Comparison of ENCODE assay signal across 1 cellular context in genomic region chr9:128917151-128917849, GRCh38.
TF ChIP-seq lines count a peak whose summit lies in the region.

No MANE protein-coding gene starts in this region.

TF ChIP-seq in HepG2, 621 proteins besides CTCF, POLR2A, EP300 and RAD21 (continued from another document and continues in another):
- no peak for TF ChIP-seq ATF2 (CRISPR knock-in tag; IDR thresholded peaks at IDR 0.05)
- TF ChIP-seq CBX5 (CRISPR knock-in tag; IDR thresholded peaks at IDR 0.05; ENCODE audit: borderline replicate concordance): 0 out of 2 replicates have a peak, but pooled peaks have one; percentile 18
- TF ChIP-seq ZZZ3 (CRISPR knock-in tag; IDR thresholded peaks at IDR 0.05; ENCODE audit: borderline replicate concordance): no peak
- TF ChIP-seq RFX5 (IDR thresholded peaks at IDR 0.05; ENCODE audit: low read depth, low read length): no peak
- 0 out of 2 replicates have a peak, but pooled peaks have one; percentile 35 for TF ChIP-seq KDM2A (CRISPR knock-in tag; IDR thresholded peaks at IDR 0.05; ENCODE audit: borderline replicate concordance, low read depth)
- TF ChIP-seq IRF2 (CRISPR knock-in tag; IDR thresholded peaks at IDR 0.05): no peak
- TF ChIP-seq PLSCR1 (CRISPR knock-in tag; IDR thresholded peaks at IDR 0.05; ENCODE audit: borderline replicate concordance): no peak
- no peak for TF ChIP-seq DR1 (CRISPR knock-in tag; IDR thresholded peaks at IDR 0.05)
- 0 out of 2 replicates have a peak, but pooled peaks have one; percentile 67 for TF ChIP-seq ZNF354B (CRISPR knock-in tag; IDR thresholded peaks at IDR 0.05)
- TF ChIP-seq ATRX (CRISPR knock-in tag; IDR thresholded peaks at IDR 0.05; ENCODE audit: borderline replicate concordance): no peak
- peak; percentile 77; the same call in 1 of the 2 replicates for TF ChIP-seq REL (CRISPR knock-in tag; conservative IDR thresholded peaks at IDR 0.05)
- peak; percentile 96 for TF ChIP-seq ZNF263 (CRISPR knock-in tag; IDR thresholded peaks at IDR 0.05)
- TF ChIP-seq ZNF501 (CRISPR knock-in tag; IDR thresholded peaks at IDR 0.05): peak; percentile 32
- TF ChIP-seq ZNF891 (CRISPR knock-in tag; IDR thresholded peaks at IDR 0.05): peak; percentile 76; the same call in 1 of the 2 replicates
- TF ChIP-seq, protein P1, sequence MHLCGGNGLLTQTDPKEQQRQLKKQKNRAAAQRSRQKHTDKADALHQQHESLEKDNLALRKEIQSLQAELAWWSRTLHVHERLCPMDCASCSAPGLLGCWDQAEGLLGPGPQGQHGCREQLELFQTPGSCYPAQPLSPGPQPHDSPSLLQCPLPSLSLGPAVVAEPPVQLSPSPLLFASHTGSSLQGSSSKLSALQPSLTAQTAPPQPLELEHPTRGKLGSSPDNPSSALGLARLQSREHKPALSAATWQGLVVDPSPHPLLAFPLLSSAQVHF (CRISPR knock-in tag; IDR thresholded peaks at IDR 0.05): peak; percentile 84; the same call in 1 of the 2 replicates
- peak; percentile 67; the same call in 1 of the 2 replicates for TF ChIP-seq FOXJ3 (CRISPR knock-in tag; IDR thresholded peaks at IDR 0.05; ENCODE audit: borderline replicate concordance)
- peak; percentile 78; the same call in 1 of the 2 replicates for TF ChIP-seq ZFP37 (CRISPR knock-in tag; IDR thresholded peaks at IDR 0.05; ENCODE audit: borderline replicate concordance)
- no peak for TF ChIP-seq UBTF (CRISPR knock-in tag; IDR thresholded peaks at IDR 0.05)
- TF ChIP-seq ZNF276 (CRISPR knock-in tag; IDR thresholded peaks at IDR 0.05; ENCODE audit: low read depth): no peak
- TF ChIP-seq ELK4 (CRISPR knock-in tag; IDR thresholded peaks at IDR 0.05; ENCODE audit: borderline replicate concordance): no peak
- peak; percentile 32; the same call in 1 of the 2 replicates for TF ChIP-seq ZNF431 (CRISPR knock-in tag; IDR thresholded peaks at IDR 0.05; ENCODE audit: borderline replicate concordance, low read depth)
- peak; percentile 34; the same call in 1 of the 2 replicates for TF ChIP-seq MEIS1 (CRISPR knock-in tag; IDR thresholded peaks at IDR 0.05; ENCODE audit: borderline replicate concordance)
- TF ChIP-seq GZF1 (CRISPR knock-in tag; IDR thresholded peaks at IDR 0.05): no peak
- peak; percentile 24; the same call in 1 of the 2 replicates for TF ChIP-seq HES4 (CRISPR knock-in tag; IDR thresholded peaks at IDR 0.05; ENCODE audit: borderline replicate concordance)
- TF ChIP-seq ZNF687 (CRISPR knock-in tag; IDR thresholded peaks at IDR 0.05): peak; percentile 100
- TF ChIP-seq, protein P2, sequence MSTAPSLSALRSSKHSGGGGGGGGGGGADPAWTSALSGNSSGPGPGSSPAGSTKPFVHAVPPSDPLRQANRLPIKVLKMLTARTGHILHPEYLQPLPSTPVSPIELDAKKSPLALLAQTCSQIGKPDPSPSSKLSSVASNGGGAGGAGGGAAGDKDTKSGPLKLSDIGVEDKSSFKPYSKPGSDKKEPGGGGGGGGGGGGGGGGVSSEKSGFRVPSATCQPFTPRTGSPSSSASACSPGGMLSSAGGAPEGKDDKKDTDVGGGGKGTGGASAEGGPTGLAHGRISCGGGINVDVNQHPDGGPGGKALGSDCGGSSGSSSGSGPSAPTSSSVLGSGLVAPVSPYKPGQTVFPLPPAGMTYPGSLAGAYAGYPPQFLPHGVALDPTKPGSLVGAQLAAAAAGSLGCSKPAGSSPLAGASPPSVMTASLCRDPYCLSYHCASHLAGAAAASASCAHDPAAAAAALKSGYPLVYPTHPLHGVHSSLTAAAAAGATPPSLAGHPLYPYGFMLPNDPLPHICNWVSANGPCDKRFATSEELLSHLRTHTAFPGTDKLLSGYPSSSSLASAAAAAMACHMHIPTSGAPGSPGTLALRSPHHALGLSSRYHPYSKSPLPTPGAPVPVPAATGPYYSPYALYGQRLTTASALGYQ (CRISPR knock-in tag; IDR thresholded peaks at IDR 0.05): peak; percentile 54; the same call in 1 of the 2 replicates
- TF ChIP-seq RNF2 (conservative IDR thresholded peaks at IDR 0.05; ENCODE audit: low read depth): no peak
- 0 out of 2 replicates have a peak, but pooled peaks have one; percentile 20 for TF ChIP-seq GFI1 (CRISPR knock-in tag; IDR thresholded peaks at IDR 0.05; ENCODE audit: borderline replicate concordance)
- TF ChIP-seq TP53 (CRISPR knock-in tag; conservative IDR thresholded peaks at IDR 0.05): no peak
- TF ChIP-seq, protein P3, sequence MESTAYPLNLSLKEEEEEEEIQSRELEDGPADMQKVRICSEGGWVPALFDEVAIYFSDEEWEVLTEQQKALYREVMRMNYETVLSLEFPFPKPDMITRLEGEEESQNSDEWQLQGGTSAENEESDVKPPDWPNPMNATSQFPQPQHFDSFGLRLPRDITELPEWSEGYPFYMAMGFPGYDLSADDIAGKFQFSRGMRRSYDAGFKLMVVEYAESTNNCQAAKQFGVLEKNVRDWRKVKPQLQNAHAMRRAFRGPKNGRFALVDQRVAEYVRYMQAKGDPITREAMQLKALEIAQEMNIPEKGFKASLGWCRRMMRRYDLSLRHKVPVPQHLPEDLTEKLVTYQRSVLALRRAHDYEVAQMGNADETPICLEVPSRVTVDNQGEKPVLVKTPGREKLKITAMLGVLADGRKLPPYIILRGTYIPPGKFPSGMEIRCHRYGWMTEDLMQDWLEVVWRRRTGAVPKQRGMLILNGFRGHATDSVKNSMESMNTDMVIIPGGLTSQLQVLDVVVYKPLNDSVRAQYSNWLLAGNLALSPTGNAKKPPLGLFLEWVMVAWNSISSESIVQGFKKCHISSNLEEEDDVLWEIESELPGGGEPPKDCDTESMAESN (CRISPR knock-in tag; conservative IDR thresholded peaks at IDR 0.05): 0 out of 2 replicates have a peak, but pooled peaks have one; percentile 34
- TF ChIP-seq ZNF678 (CRISPR knock-in tag; IDR thresholded peaks at IDR 0.05): no peak
- 0 out of 2 replicates have a peak, but pooled peaks have one; percentile 34 for TF ChIP-seq ELF1 (CRISPR knock-in tag; IDR thresholded peaks at IDR 0.05)
- peak; percentile 42; the same call in 1 of the 2 replicates for TF ChIP-seq ZNF709 (CRISPR knock-in tag; IDR thresholded peaks at IDR 0.05)
- TF ChIP-seq ATF5 (CRISPR knock-in tag; IDR thresholded peaks at IDR 0.05; ENCODE audit: low read depth): no peak
- TF ChIP-seq ZNF546 (CRISPR knock-in tag; conservative IDR thresholded peaks at IDR 0.05): no peak
- TF ChIP-seq ARID5B (CRISPR knock-in tag; IDR thresholded peaks at IDR 0.05): peak; percentile 57
